In genomic region chr3:9508781-9509180, GRCh38 we compare ENCODE assay signal across 1 cellular context.
TF ChIP-seq lines count a peak whose summit lies in the region.

No MANE protein-coding gene starts in this region.

TF ChIP-seq in GM23338, 12 proteins besides CTCF, POLR2A, EP300 and RAD21 (continued from another document):
- TF ChIP-seq REST (IDR thresholded peaks at IDR 0.05; ENCODE audit: unreplicated experiment) (no peak), EZH2 (IDR thresholded peaks at IDR 0.05; ENCODE audit: low read depth, unreplicated experiment) (no peak)
TF ChIP-seq in GM23338: peak in this region for 0.
